9 cellular contexts compared by ENCODE assay signal in the genomic region with DNA sequence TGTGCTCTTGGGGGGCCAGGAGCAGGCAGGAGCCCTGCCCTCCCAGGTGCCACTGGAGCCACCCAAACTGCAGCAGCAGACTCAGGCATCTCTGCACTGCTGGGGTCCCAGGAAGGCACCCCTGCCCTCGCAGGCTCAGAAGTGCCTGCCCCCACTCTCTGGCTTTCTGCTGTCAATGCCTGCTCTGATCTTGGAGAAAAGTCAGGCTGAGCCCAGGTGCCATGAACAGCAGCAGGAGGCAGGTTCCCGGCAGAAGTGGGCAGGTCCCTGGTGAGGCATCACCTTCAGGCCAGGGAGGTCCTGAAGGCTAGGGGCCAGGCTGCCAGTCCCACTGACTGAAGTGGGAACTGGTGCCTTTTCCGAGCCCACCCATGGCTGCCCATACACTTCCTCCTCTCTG.
"Had no signal": no experiment of that assay in that cellular context is flagged by ENCODE, and none has a peak within 500 bp of the region (broad histone marks: within the 10 kb centered on the region; RNA-seq: fewer than 3 reads in every experiment).

No MANE protein-coding gene starts in this region.

- H3K27ac ChIP-seq: KMS-11 had no signal

- H3K4me3 ChIP-seq: GM23338 had no signal

- DNase-seq: H9, HCEC 1CT, HFFc6, KBM-7 had no signal

- FAIRE-seq: H1, H54, HTR-8/SVneo had no signal

- H3K9ac ChIP-seq: KMS-11 had no signal

- ATAC-seq: GM23338 had no signal

- H2AFZ ChIP-seq: GM23338 had no signal

- H3K4me2 ChIP-seq: GM23338, KMS-11 had no signal
